Comparison of ENCODE assay signal across 8 cellular contexts in genomic region chr12:95746062-95746461, GRCh38. TPM values are rescaled to one million over a fixed set of nuclear protein-coding genes. Genes with fewer than 3 reads are reported as not detected.
"Had no signal": no experiment of that assay in that cellular context is flagged by ENCODE, and none has a peak within 500 bp of the region (broad histone marks: within the 10 kb centered on the region; RNA-seq: fewer than 3 reads in every experiment).

No MANE protein-coding gene starts in this region.

RNA-seq across cellular contexts. Expression of gene NTN4, which starts 44.5 kb away (rescaled TPM):
- total RNA-seq: activated CD4-positive, alpha-beta T cell treated with anti-CD3 and anti-CD28 coated beads for 36 hours; activated CD4-positive, alpha-beta T cell treated with anti-CD3 and anti-CD28 coated beads, Interleukin-2, amount 10 ng/mL, durations not matched to agents 24 days and 14 days; activated CD8-positive, alpha-beta memory T cell treated with anti-CD3 and anti-CD28 coated beads for 36 hours; activated CD8-positive, alpha-beta memory T cell treated with anti-CD3 and anti-CD28 coated beads, Interleukin-2, amount 10 ng/mL, durations not matched to agents 7 days and 5 days; activated CD8-positive, alpha-beta T cell treated with anti-CD3 and anti-CD28 coated beads for 36 hours; activated CD8-positive, alpha-beta T cell treated with anti-CD3 and anti-CD28 coated beads, Interleukin-2, amount 10 ng/mL, durations not matched to agents 7 days and 5 days; T-helper 1 cell treated with Interleukin-12 subunit alpha and Interleukin-12 subunit beta and Interleukin-4 antibody, amounts not matched to agents 30 ng/mL and 1 ng/mL, for 36 hours; T-helper 2 cell treated with Interferon-gamma antibody and Interleukin-4, amounts not matched to agents 100 ng/mL and 5 ng/mL, for 36 hours had no signal
